In the genomic region with DNA sequence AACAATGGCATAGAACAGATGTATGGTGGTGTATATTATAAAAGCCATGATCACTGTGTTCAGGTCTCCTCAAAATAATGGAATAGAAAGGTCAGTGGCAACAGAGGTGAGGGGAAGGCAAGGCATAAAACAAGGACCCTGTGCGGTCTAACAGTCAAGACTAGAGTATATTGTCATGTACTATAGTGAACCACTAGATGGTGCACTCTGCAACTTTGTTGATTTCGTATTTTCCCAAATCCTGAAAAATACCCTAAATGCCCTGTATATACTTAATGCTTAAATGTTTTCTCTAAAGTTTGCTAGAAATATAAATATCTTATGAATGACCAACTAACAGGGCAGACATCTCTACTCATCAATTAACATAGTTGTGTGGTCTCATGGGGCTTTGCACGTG, we compare ENCODE assay signal across 10 cellular contexts.
A peak's percentile ranks its signal among the peaks of the same experiment; 100 is the strongest.
DNase-seq lines count a peak whose midpoint lies in the region; TF ChIP-seq lines count a peak whose summit lies in the region.
"Had no signal": no experiment of that assay in that cellular context is flagged by ENCODE, and none has a peak within 500 bp of the region (broad histone marks: within the 10 kb centered on the region; RNA-seq: fewer than 3 reads in every experiment).

No MANE protein-coding gene starts in this region.

- no peak overlapping the region for H3K27ac ChIP-seq in SK-N-SH (ENCODE audit: low read depth in 2 of 2, low read length in 1 of 2)

- H4K20me1 ChIP-seq in SK-N-SH (ENCODE audit: insufficient read depth) = no peaks in the 10 kb centered on the region

- no peaks in the 10 kb centered on the region for H3K36me3 ChIP-seq in H7 (replicated peaks; ENCODE audit: control insufficient read depth, insufficient read depth, low read length)
- H3K36me3 ChIP-seq in SK-N-SH (replicated peaks in 1 of 2; ENCODE audit: control insufficient read depth in 1 of 2, insufficient read depth in 2 of 2, low read length in 1 of 2) = no peaks in the 10 kb centered on the region

- H3K4me2 ChIP-seq in SK-N-SH = no peak overlapping the region

- TF ChIP-seq RAD21 in SK-N-SH (IDR thresholded peaks at IDR 0.05; ENCODE audit: low read length) = peak; percentile 42

- no peak overlapping the region for H2AFZ ChIP-seq in SK-N-SH (ENCODE audit: low read depth)

- WGBS in SK-N-SH (ENCODE audit: low lambda C conversion rate) = 35% methylated on average over 3 of the region's 3 CpGs

- in situ Hi-C loops in ACHN (cut with HindIII; ENCODE audit: low pct_ligation_motif_present, low pct_unique_long_range_greater_than_20kb, low sequenced_read_pairs) = no loop called here

- CTCF ChIA-PET in SK-N-SH (lab: Yijun Ruan, JAX) = interaction anchor here (0.7 kb wide), 1 partner anchor 12 kb away, joined by 4 read pairs; no protein-coding TSS in a partner anchor

- H3K79me2 ChIP-seq in SK-N-SH (ENCODE audit: insufficient read depth) = no peaks in the 10 kb centered on the region

- no peak overlapping the region for H3K4me3 ChIP-seq in H7 (ENCODE audit: insufficient read depth, low read depth, low read length)
- H3K4me3 ChIP-seq in SK-N-SH (ENCODE audit: low read depth in 2 of 2, low read length in 1 of 2) = no peak overlapping the region

- peak; percentile 4 for DNase-seq in AG08396 (ENCODE audit: low spot score)
- peak; percentile 12 for DNase-seq in H7
- peak; percentile 16 for DNase-seq in SK-N-SH
- DNase-seq in iPS-NIHi11 (ENCODE audit: low spot score) = peak; percentile 12
- no peak for DNase-seq in GDM1 (lab: John Stamatoyannopoulos, UW)
- no peak for DNase-seq in GM19238 (ENCODE audit: insufficient read length, low spot score)
- no peak for DNase-seq in ACHN
- no peak for DNase-seq in activated gamma-delta T cell treated with Interleukin-2 at 50 U/mL for 16 hours
- DNase-seq: activated T-cell treated with anti-CD3 and anti-CD28 coated beads, Interleukin-2, amount 50 U/mL, for 4 hours; Calu3 had no signal

- TF ChIP-seq CTCF in SK-N-SH (IDR thresholded peaks at IDR 0.05) = peak; percentile 75

- no peak for TF ChIP-seq EP300 in SK-N-SH (IDR thresholded peaks at IDR 0.05; ENCODE audit: borderline replicate concordance in 1 of 2, low read depth in 1 of 2, low read length in 1 of 2)

- H3K9me3 ChIP-seq in SK-N-SH = no peaks in the 10 kb centered on the region

- no peaks in the 10 kb centered on the region for H3K27me3 ChIP-seq in H7 (ENCODE audit: control insufficient read depth, insufficient read depth, low read length)
- no peaks in the 10 kb centered on the region for H3K27me3 ChIP-seq in SK-N-SH (ENCODE audit: insufficient read depth)

- no peaks in the 10 kb centered on the region for H3K4me1 ChIP-seq in SK-N-SH (ENCODE audit: control insufficient read depth in 1 of 2, insufficient read depth in 2 of 2, low read depth in 1 of 2, low read length in 1 of 2)

- H3K9me2 ChIP-seq in SK-N-SH = no peaks in the 10 kb centered on the region

- no peak overlapping the region for H3K9ac ChIP-seq in SK-N-SH

- POLR2A ChIA-PET in SK-N-SH (lab: Yijun Ruan, JAX) = no interaction called here

- no peaks in the 10 kb centered on the region for H3F3A ChIP-seq in SK-N-SH (replicated peaks; ENCODE audit: insufficient read depth)

TF ChIP-seq in SK-N-SH, 30 proteins besides CTCF, POLR2A, EP300 and RAD21:
- TF ChIP-seq, protein P1, sequence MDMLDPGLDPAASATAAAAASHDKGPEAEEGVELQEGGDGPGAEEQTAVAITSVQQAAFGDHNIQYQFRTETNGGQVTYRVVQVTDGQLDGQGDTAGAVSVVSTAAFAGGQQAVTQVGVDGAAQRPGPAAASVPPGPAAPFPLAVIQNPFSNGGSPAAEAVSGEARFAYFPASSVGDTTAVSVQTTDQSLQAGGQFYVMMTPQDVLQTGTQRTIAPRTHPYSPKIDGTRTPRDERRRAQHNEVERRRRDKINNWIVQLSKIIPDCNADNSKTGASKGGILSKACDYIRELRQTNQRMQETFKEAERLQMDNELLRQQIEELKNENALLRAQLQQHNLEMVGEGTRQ (IDR thresholded peaks at IDR 0.05; ENCODE audit: borderline replicate concordance, low read depth, low read length) = no peak
- TF ChIP-seq, protein P2, sequence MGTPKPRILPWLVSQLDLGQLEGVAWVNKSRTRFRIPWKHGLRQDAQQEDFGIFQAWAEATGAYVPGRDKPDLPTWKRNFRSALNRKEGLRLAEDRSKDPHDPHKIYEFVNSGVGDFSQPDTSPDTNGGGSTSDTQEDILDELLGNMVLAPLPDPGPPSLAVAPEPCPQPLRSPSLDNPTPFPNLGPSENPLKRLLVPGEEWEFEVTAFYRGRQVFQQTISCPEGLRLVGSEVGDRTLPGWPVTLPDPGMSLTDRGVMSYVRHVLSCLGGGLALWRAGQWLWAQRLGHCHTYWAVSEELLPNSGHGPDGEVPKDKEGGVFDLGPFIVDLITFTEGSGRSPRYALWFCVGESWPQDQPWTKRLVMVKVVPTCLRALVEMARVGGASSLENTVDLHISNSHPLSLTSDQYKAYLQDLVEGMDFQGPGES (IDR thresholded peaks at IDR 0.05; ENCODE audit: low read depth, low read length) = no peak
- TF ChIP-seq, protein P3, sequence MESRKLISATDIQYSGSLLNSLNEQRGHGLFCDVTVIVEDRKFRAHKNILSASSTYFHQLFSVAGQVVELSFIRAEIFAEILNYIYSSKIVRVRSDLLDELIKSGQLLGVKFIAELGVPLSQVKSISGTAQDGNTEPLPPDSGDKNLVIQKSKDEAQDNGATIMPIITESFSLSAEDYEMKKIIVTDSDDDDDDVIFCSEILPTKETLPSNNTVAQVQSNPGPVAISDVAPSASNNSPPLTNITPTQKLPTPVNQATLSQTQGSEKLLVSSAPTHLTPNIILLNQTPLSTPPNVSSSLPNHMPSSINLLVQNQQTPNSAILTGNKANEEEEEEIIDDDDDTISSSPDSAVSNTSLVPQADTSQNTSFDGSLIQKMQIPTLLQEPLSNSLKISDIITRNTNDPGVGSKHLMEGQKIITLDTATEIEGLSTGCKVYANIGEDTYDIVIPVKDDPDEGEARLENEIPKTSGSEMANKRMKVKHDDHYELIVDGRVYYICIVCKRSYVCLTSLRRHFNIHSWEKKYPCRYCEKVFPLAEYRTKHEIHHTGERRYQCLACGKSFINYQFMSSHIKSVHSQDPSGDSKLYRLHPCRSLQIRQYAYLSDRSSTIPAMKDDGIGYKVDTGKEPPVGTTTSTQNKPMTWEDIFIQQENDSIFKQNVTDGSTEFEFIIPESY (IDR thresholded peaks at IDR 0.05; ENCODE audit: borderline replicate concordance, low read depth) = no peak
- TF ChIP-seq RXRA (IDR thresholded peaks at IDR 0.05; ENCODE audit: borderline replicate concordance, low read depth) (no peak), FOSL2 (IDR thresholded peaks at IDR 0.05; ENCODE audit: borderline replicate concordance, low read depth) (no peak), SIN3A (IDR thresholded peaks at IDR 0.05; ENCODE audit: borderline replicate concordance, low read depth, low read length) (no peak), RFX5 (IDR thresholded peaks at IDR 0.05; ENCODE audit: low read length) (no peak), GATA2 (CRISPR knock-in tag; IDR thresholded peaks at IDR 0.05) (no peak), NRF1 (IDR thresholded peaks at IDR 0.05; ENCODE audit: low read depth, low read length) (no peak)

Comparison
In these comparisons a context has a peak if more than half of its experiments do, and no peak if none do; other contexts are left out.
1. DNase-seq: peak in AG08396 (single experiment), H7 (single experiment), SK-N-SH (single experiment) and iPS-NIHi11 (single experiment); none in GDM1 (single experiment), GM19238 (single experiment), ACHN (single experiment) and activated gamma-delta T cell treated with Interleukin-2 at 50 U/mL for 16 hours (single experiment).